9 cellular contexts compared by ENCODE assay signal in the genomic region with DNA sequence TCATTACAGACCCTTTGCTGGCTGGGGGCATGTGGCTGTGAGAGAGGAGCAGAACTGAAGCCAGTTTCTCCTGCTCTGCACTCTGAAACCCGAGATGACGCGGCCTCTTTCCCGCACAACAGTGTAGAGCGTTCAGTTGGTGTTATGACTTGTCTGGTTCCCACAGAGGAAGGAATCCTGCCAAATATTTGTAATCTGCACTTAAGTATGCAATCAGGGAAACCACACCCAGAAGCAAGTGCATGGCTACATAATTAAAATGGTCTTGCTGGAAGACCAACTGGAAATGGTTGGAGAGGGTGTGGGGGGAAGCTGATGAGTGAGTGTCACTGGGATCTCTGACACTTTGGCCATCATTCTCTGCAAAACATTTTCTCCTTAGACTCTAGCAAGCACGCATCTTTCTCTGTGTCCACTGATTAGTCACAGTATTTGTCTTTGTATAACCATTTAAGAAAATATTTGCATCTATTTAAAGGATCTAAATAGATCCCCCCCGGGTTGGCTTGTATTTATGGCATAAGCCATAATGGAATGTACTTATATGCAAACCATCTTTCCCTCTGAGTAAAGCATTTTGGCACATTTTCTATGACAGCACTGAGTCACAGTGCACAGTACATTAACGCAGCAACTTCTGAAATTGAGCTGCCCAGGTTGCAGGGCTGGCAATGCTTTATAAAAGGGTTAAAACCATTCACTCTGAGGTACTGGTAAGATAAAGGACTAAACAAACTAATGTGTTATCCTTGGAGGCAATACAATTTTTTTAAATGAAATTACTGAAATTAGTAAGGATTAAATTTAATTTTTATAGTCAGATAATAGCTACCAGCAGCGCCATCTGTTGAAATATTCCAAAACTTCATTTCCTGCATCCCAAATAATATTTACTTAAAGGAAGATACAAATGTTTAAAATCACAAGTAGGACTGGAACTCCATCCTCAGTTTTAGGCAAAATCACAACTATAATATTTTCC.
A peak's percentile ranks its signal among the peaks of the same experiment; 100 is the strongest.
DNase-seq lines count a peak whose midpoint lies in the region; ATAC-seq and TF ChIP-seq lines count a peak whose summit lies in the region.
"Had no signal": no experiment of that assay in that cellular context is flagged by ENCODE, and none has a peak within 500 bp of the region (broad histone marks: within the 10 kb centered on the region; RNA-seq: fewer than 3 reads in every experiment).

No MANE protein-coding gene starts in this region.

- H3K27ac ChIP-seq in GM23248 (peak overlapping the region; percentile 85), prostate gland (no peak overlapping the region)

- H3K9me3 ChIP-seq in GM23248 (ENCODE audit: low read depth) (no peaks in the 10 kb centered on the region), prostate gland (no peaks in the 10 kb centered on the region), mucosa of descending colon (no peaks in the 10 kb centered on the region)

- WGBS in GM23248 (ENCODE audit: low coverage in 1 of 2, low lambda C conversion rate in 2 of 2, missing lambda C conversion rate in 2 of 2), 2 experiments: 1 to 3% methylated on average over 9 of the region's 9 CpGs
- WGBS in prostate gland: 48% methylated on average over 9 of the region's 9 CpGs

- intact Hi-C loops in prostate gland (cut with DNase I): no loop called here
- intact Hi-C loops in mucosa of descending colon (cut with DNase I, micrococcal nuclease): no loop called here

- H3K4me3 ChIP-seq in GM23248 (peak overlapping the region; percentile 41), epithelial cell of esophagus (ENCODE audit: low read length) (no peak overlapping the region), prostate gland (no peak overlapping the region), mucosa of descending colon (no peak overlapping the region)

- DNase-seq in GM23248 (peak; percentile 98), NCI-H69 (lab: John Stamatoyannopoulos, UW) (peak; percentile 87), epithelial cell of esophagus (ENCODE audit: low read depth) (peak; percentile 98), prostate gland (ENCODE audit: low spot score) (peak; percentile 29), GM20000 (ENCODE audit: low spot score) (no peak), mucosa of descending colon (no peak)
- DNase-seq in activated CD8-positive, alpha-beta memory T cell treated with anti-CD3 and anti-CD28 coated beads, Interleukin-2, amount 50 U/mL, for 48 hours: no peak
- DNase-seq in activated naive CD4-positive, alpha-beta T cell treated with Interleukin-2 at 50 U/mL for 16 hours: no peak

- H3K79me2 ChIP-seq in GM23248 (ENCODE audit: insufficient read depth): no peaks in the 10 kb centered on the region

- in situ Hi-C loops in GM23248 (cut with MboI): no loop called here

- peak; percentile 28 for TF ChIP-seq CTCF in epithelial cell of esophagus (IDR thresholded peaks at IDR 0.05; ENCODE audit: insufficient read depth, low read depth, low read length, missing control alignments)
- TF ChIP-seq CTCF in prostate gland (IDR thresholded peaks at IDR 0.05): no peak
- TF ChIP-seq CTCF in GM20000 (IDR thresholded peaks at IDR 0.05; ENCODE audit: extremely low read depth, missing control alignments): no peak
- TF ChIP-seq CTCF in mucosa of descending colon (IDR thresholded peaks at IDR 0.05): no peak

- ATAC-seq in mucosa of descending colon: no peak
- ATAC-seq: activated CD4-positive, CD25-positive, alpha-beta regulatory T cell treated with anti-CD3 and anti-CD28 coated beads, Interleukin-2, amount 50 U/mL, for 24 hours had no signal

- H3K9ac ChIP-seq in GM23248: peak overlapping the region; percentile 68

- H3K4me1 ChIP-seq in GM23248 (ENCODE audit: insufficient read depth) (peaks cover 36% of the 10 kb centered on the region), prostate gland (replicated peaks) (no peaks in the 10 kb centered on the region), mucosa of descending colon (ENCODE audit: low read depth) (peaks cover 5% of the 10 kb centered on the region)

- H3K27me3 ChIP-seq in GM23248 (replicated peaks; ENCODE audit: insufficient read depth) (no peaks in the 10 kb centered on the region), prostate gland (replicated peaks; ENCODE audit: insufficient read depth) (no peaks in the 10 kb centered on the region)

- H4K20me1 ChIP-seq in GM23248 (ENCODE audit: insufficient read depth): no peaks in the 10 kb centered on the region

- H3K36me3 ChIP-seq in GM23248 (ENCODE audit: low read depth) (no peaks in the 10 kb centered on the region), prostate gland (no peaks in the 10 kb centered on the region), mucosa of descending colon (ENCODE audit: low read depth) (no peaks in the 10 kb centered on the region)

- no peaks in the 10 kb centered on the region for H3K9me2 ChIP-seq in GM23248 (ENCODE audit: insufficient read depth)

- TF ChIP-seq POLR2A in prostate gland (IDR thresholded peaks at IDR 0.05): no peak

- H3F3A ChIP-seq in GM23248 (ENCODE audit: insufficient read depth): peaks cover 34% of the 10 kb centered on the region

- peak overlapping the region; percentile 45 for H2AFZ ChIP-seq in GM23248

- H3K4me2 ChIP-seq in GM23248 (ENCODE audit: unreplicated experiment): peak overlapping the region; percentile 66

Comparison
In these comparisons a context has a peak if more than half of its experiments do, and no peak if none do; other contexts are left out.
1. DNase-seq: peak in GM23248 (single experiment), NCI-H69 (single experiment), epithelial cell of esophagus (single experiment) and prostate gland (single experiment); none in GM20000 (single experiment), activated CD8-positive, alpha-beta memory T cell treated with anti-CD3 and anti-CD28 coated beads, Interleukin-2, amount 50 U/mL, for 48 hours (single experiment), mucosa of descending colon (0 of 3) and activated naive CD4-positive, alpha-beta T cell treated with Interleukin-2 at 50 U/mL for 16 hours (single experiment).